Comparison of ENCODE assay signal across 26 cellular contexts in genomic region chr14:28701733-28702132, GRCh38.
"Had no signal": no experiment of that assay in that cellular context is flagged by ENCODE, and none has a peak within 500 bp of the region (broad histone marks: within the 10 kb centered on the region; RNA-seq: fewer than 3 reads in every experiment).

No MANE protein-coding gene starts in this region.

- H3K9me3 ChIP-seq: colonic mucosa, esophagus muscularis mucosa, esophagus squamous epithelium, gastrocnemius medialis, gastroesophageal sphincter, heart left ventricle had no signal

- H3K36me3 ChIP-seq: colonic mucosa, esophagus muscularis mucosa, esophagus squamous epithelium, gastrocnemius medialis, gastroesophageal sphincter, heart left ventricle had no signal

- H3K27me3 ChIP-seq: colonic mucosa, dorsolateral prefrontal cortex, esophagus muscularis mucosa, esophagus squamous epithelium, foreskin keratinocyte, gastrocnemius medialis, gastroesophageal sphincter, heart left ventricle had no signal

- H3K4me1 Mint-ChIP-seq: endodermal cell had no signal

- DNase-seq: colonic mucosa; cortex of kidney; dermis blood vessel endothelial cell; dorsolateral prefrontal cortex; effector CD4-positive, alpha-beta T cell; effector CD8-positive, alpha-beta T cell; effector memory CD4-positive, alpha-beta T cell; effector memory CD8-positive, alpha-beta T cell; endodermal cell; erythroblast; esophagus squamous epithelium; foreskin fibroblast; foreskin keratinocyte; foreskin melanocyte; gastrocnemius medialis; glutamatergic neuron; head of caudate nucleus; heart left ventricle had no signal

- H3K27ac ChIP-seq: colonic mucosa, coronary artery, dorsolateral prefrontal cortex, epithelial cell of prostate, esophagus muscularis mucosa, esophagus squamous epithelium, foreskin keratinocyte, gastrocnemius medialis, gastroesophageal sphincter, heart left ventricle had no signal

- H3K27ac Mint-ChIP-seq: dendritic cell treated with granulocyte-macrophage colony-stimulating factor and Interleukin-4, amounts not matched to agents 40 ng/mL and 50 ng/mL, for 4 days; effector memory CD8-positive, alpha-beta T cell; endodermal cell had no signal

- H3K4me3 Mint-ChIP-seq: dendritic cell treated with granulocyte-macrophage colony-stimulating factor and Interleukin-4, amounts not matched to agents 40 ng/mL and 50 ng/mL, for 4 days; effector memory CD8-positive, alpha-beta T cell; endodermal cell had no signal

- H3K4me3 ChIP-seq: colonic mucosa, coronary artery, dorsolateral prefrontal cortex, esophagus muscularis mucosa, esophagus squamous epithelium, gastrocnemius medialis, gastroesophageal sphincter, heart left ventricle had no signal

- FAIRE-seq: endometrium, endothelial cell of umbilical vein had no signal

- ATAC-seq: effector memory CD8-positive, alpha-beta T cell; esophagus mucosa; foreskin keratinocyte; gastrocnemius medialis; gastroesophageal sphincter; heart left ventricle had no signal

- H3K4me1 ChIP-seq: colonic mucosa, esophagus muscularis mucosa, esophagus squamous epithelium, foreskin keratinocyte, gastrocnemius medialis, gastroesophageal sphincter, heart left ventricle had no signal

- H3K9me3 Mint-ChIP-seq: dendritic cell treated with granulocyte-macrophage colony-stimulating factor and Interleukin-4, amounts not matched to agents 40 ng/mL and 50 ng/mL, for 4 days; endodermal cell had no signal
